10 cellular contexts compared by ENCODE assay signal in the genomic region with DNA sequence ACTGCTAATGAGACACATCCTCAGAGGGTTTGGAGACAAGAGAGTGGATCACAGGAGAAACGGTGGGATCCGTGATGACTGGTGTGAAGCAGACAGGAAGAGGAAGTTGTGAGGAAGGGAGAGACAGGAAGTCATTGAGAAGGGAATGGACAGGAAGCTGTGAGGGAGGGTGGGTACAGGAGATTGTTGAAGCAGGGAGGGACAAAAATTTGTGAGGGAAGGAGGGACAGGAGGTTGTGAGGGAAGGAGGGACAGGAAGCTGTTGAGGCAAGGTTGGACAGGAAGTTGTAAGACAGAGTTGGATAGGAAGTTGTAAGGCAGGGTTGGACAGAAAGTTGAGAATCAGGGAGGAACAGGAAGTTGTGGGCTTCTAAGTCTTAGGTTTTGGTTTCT.
DNase-seq lines count a peak whose midpoint lies in the region; ATAC-seq and TF ChIP-seq lines count a peak whose summit lies in the region.
"Had no signal": no experiment of that assay in that cellular context is flagged by ENCODE, and none has a peak within 500 bp of the region (broad histone marks: within the 10 kb centered on the region; RNA-seq: fewer than 3 reads in every experiment).

No MANE protein-coding gene starts in this region.

- H3K27ac ChIP-seq in Peyer's patch (peak overlapping the region in 3 of 4 donors; percentile 23 to 68 (median 60)), thoracic aorta (peak overlapping the region in 1 of 2 donors; percentile 33)
- H3K27ac ChIP-seq: psoas muscle had no signal

- H3K9me3 Mint-ChIP-seq in activated T-cell treated with anti-CD3 and anti-CD28 coated beads, Interleukin-2, amount 50 U/mL, for 4 hours = no peaks in the 10 kb centered on the region

- intact Hi-C loops in left colon (cut with DNase I, micrococcal nuclease) = no loop called here

- H3K27me3 Mint-ChIP-seq in activated T-cell treated with anti-CD3 and anti-CD28 coated beads, Interleukin-2, amount 50 U/mL, for 4 hours (ENCODE audit: low read depth) = no peaks in the 10 kb centered on the region

- H3K27me3 ChIP-seq in Peyer's patch (no peaks in the 10 kb centered on the region), thoracic aorta (replicated peaks; ENCODE audit: insufficient read depth) (no peaks in the 10 kb centered on the region)

- DNase-seq in activated T-cell treated with anti-CD3 and anti-CD28 coated beads, Interleukin-2, amount 50 U/mL, for 4 hours = no peak
- DNase-seq in activated T-cell treated with anti-CD3 and anti-CD28 coated beads, Interleukin-2, amount 50 U/mL, for 1 hour = no peak
- no peak for DNase-seq in Peyer's patch
- DNase-seq in globus pallidus (ENCODE audit: low spot score) = peak; percentile 32
- no peak for DNase-seq in thoracic aorta (ENCODE audit: low spot score)
- DNase-seq in ACHN = no peak
- no peak for DNase-seq in left colon
- DNase-seq: psoas muscle, SW 1271 had no signal

- no peak for TF ChIP-seq CTCF in Peyer's patch (IDR thresholded peaks at IDR 0.05)
- no peak for TF ChIP-seq CTCF in thoracic aorta (IDR thresholded peaks at IDR 0.05)

- H3K4me1 ChIP-seq in Peyer's patch (peaks cover 0 to 16% (median 0%) of the 10 kb centered on the region in 4 donors), thoracic aorta (ENCODE audit: control insufficient read depth in 1 of 2, low read depth in 2 of 2) (peaks cover 0 to 16% of the 10 kb centered on the region in 2 donors)
- H3K4me1 ChIP-seq: psoas muscle had no signal

- in situ Hi-C loops in ACHN (cut with HindIII; ENCODE audit: low pct_ligation_motif_present, low pct_unique_long_range_greater_than_20kb, low sequenced_read_pairs) = no loop called here

- H3K4me3 ChIP-seq in Peyer's patch = no peak overlapping the region
- H3K4me3 ChIP-seq in thoracic aorta = peak overlapping the region; percentile 24
- H3K4me3 ChIP-seq: psoas muscle had no signal

- no peaks in the 10 kb centered on the region for H3K36me3 ChIP-seq in Peyer's patch
- no peaks in the 10 kb centered on the region for H3K36me3 ChIP-seq in thoracic aorta

- H3K4me1 Mint-ChIP-seq in activated T-cell treated with anti-CD3 and anti-CD28 coated beads, Interleukin-2, amount 50 U/mL, for 4 hours (ENCODE audit: low read depth) = peaks cover 45% of the 10 kb centered on the region

- H3K36me3 Mint-ChIP-seq in activated T-cell treated with anti-CD3 and anti-CD28 coated beads, Interleukin-2, amount 50 U/mL, for 4 hours (ENCODE audit: insufficient read depth) = no peaks in the 10 kb centered on the region

- H3K9me3 ChIP-seq in Peyer's patch (no peaks in the 10 kb centered on the region), thoracic aorta (no peaks in the 10 kb centered on the region)
- H3K9me3 ChIP-seq: psoas muscle had no signal

- H3K4me3 Mint-ChIP-seq in activated T-cell treated with anti-CD3 and anti-CD28 coated beads, Interleukin-2, amount 50 U/mL, for 4 hours = no peak overlapping the region

- ATAC-seq in activated T-cell treated with anti-CD3 and anti-CD28 coated beads, Interleukin-2, amount 50 U/mL, for 4 hours = peak; percentile 49 to 52
- ATAC-seq in thoracic aorta (ENCODE audit: insufficient number of reproducible peaks, low FRiP score, low read depth) (no peak), GM18858 (IDR thresholded peaks at IDR 0.05; ENCODE audit: unreplicated experiment) (no peak), left colon (no peak)

- TF ChIP-seq POLR2A in Peyer's patch (IDR thresholded peaks at IDR 0.05) = no peak

Comparison
In these comparisons a context has a peak if more than half of its experiments do, and no peak if none do; other contexts are left out.
1. ATAC-seq: peak in activated T-cell treated with anti-CD3 and anti-CD28 coated beads, Interleukin-2, amount 50 U/mL, for 4 hours (2 of 2); none in thoracic aorta (single experiment), GM18858 (single experiment) and left colon (single experiment).